2 cellular contexts compared by ENCODE assay signal in genomic region chr14:68571073-68571703, GRCh38.
TF ChIP-seq lines count a peak whose summit lies in the region.

No MANE protein-coding gene starts in this region.

TF ChIP-seq in A549, 52 proteins besides CTCF, POLR2A, EP300 and RAD21 (continued from another document):
- TF ChIP-seq CEBPB (IDR thresholded peaks at IDR 0.05), result no peak
- TF ChIP-seq MYC (IDR thresholded peaks at IDR 0.05; ENCODE audit: borderline replicate concordance, low read length), result no peak
- no peak for TF ChIP-seq RFX5 (IDR thresholded peaks at IDR 0.05)
- no peak for TF ChIP-seq KDM1A (IDR thresholded peaks at IDR 0.05; ENCODE audit: low read depth)
- no peak for TF ChIP-seq HES2 (IDR thresholded peaks at IDR 0.05)
- no peak for TF ChIP-seq JUNB (IDR thresholded peaks at IDR 0.05)
- TF ChIP-seq FOXS1 (CRISPR knock-in tag; IDR thresholded peaks at IDR 0.05), result no peak
- TF ChIP-seq ESRRA (IDR thresholded peaks at IDR 0.05; ENCODE audit: borderline replicate concordance, low read length), result no peak
- no peak for TF ChIP-seq HDAC2 (IDR thresholded peaks at IDR 0.05)
- no peak for TF ChIP-seq KDM5A (IDR thresholded peaks at IDR 0.05)
- no peak for TF ChIP-seq CBX2 (IDR thresholded peaks at IDR 0.05; ENCODE audit: borderline replicate concordance, low read depth)
- no peak for TF ChIP-seq HOXA7 (CRISPR knock-in tag; IDR thresholded peaks at IDR 0.05)

TF ChIP-seq in K562, 482 proteins besides CTCF, POLR2A, EP300 and RAD21 (continued from another document):
- TF ChIP-seq MLX (CRISPR knock-in tag; conservative IDR thresholded peaks at IDR 0.05) (no peak), FOXA1 (IDR thresholded peaks at IDR 0.05; ENCODE audit: borderline replicate concordance) (no peak), CEBPZ (IDR thresholded peaks at IDR 0.05; ENCODE audit: borderline replicate concordance, low read depth, low read length) (no peak), XRCC3 (IDR thresholded peaks at IDR 0.05) (no peak), PKNOX1 (IDR thresholded peaks at IDR 0.05) (no peak)
